Comparison of ENCODE assay signal across 8 cellular contexts in genomic region chr14:105061428-105062047, GRCh38. TPM values are rescaled to one million over a fixed set of nuclear protein-coding genes. Genes with fewer than 3 reads are reported as not detected.
DNase-seq lines count a peak whose midpoint lies in the region; ATAC-seq and TF ChIP-seq lines count a peak whose summit lies in the region.

No MANE protein-coding gene starts in this region.

- no peak for ATAC-seq in GM19397 (IDR thresholded peaks at IDR 0.05; ENCODE audit: unreplicated experiment)

- intact Hi-C loops in posterior vena cava (cut with DNase I) = no loop called here

- no peak for TF ChIP-seq CTCF in GM10266 (IDR thresholded peaks at IDR 0.05; ENCODE audit: control insufficient read depth, insufficient read depth, low read depth, missing control alignments)

- peak; percentile 74 for DNase-seq in GM10266 (ENCODE audit: extremely low spot score)
- peak; percentile 62 for DNase-seq in NAMALWA (ENCODE audit: low spot score)
- peak; percentile 49 for DNase-seq in activated naive CD8-positive, alpha-beta T cell treated with anti-CD3 and anti-CD28 coated beads, Interleukin-2, amount 50 U/mL, for 16 hours (ENCODE audit: low read depth, low spot score)
- peak; percentile 89 for DNase-seq in posterior vena cava (ENCODE audit: low spot score)
- no peak for DNase-seq in occipital lobe (lab: John Stamatoyannopoulos, UW)
- no peak for DNase-seq in SIG-M5 treated with dmso at 0.1 percent for 504 hours (lab: John Stamatoyannopoulos, UW; ENCODE audit: unreplicated experiment)
- no peak for DNase-seq in islet precursor cell

RNA-seq across cellular contexts. Expression of gene GPR132, which starts 3.7 kb away (rescaled TPM):
- total RNA-seq in posterior vena cava = 1 to 10 TPM; 1.8 to 3.1 TPM
- 0.94 TPM for total RNA-seq in occipital lobe

RNA-seq across cellular contexts. Expression of gene CDCA4, which starts 40.7 kb away (rescaled TPM):
- total RNA-seq in posterior vena cava = 1 to 10 TPM; 4.3 to 4.8 TPM
- total RNA-seq in occipital lobe = 11.1 TPM

Comparison
In these comparisons a context has a peak if more than half of its experiments do, and no peak if none do; other contexts are left out.
1. DNase-seq: peak in GM10266 (single experiment), NAMALWA (single experiment), activated naive CD8-positive, alpha-beta T cell treated with anti-CD3 and anti-CD28 coated beads, Interleukin-2, amount 50 U/mL, for 16 hours (single experiment) and posterior vena cava (single experiment); none in occipital lobe (single experiment), SIG-M5 treated with dmso at 0.1 percent for 504 hours (single experiment) and islet precursor cell (single experiment).